26 cellular contexts compared by ENCODE assay signal in genomic region chr15:35466476-35466875, GRCh38.
"Had no signal": no experiment of that assay in that cellular context is flagged by ENCODE, and none has a peak within 500 bp of the region (broad histone marks: within the 10 kb centered on the region; RNA-seq: fewer than 3 reads in every experiment).

No MANE protein-coding gene starts in this region.

- H3K4me1 ChIP-seq: gastroesophageal sphincter, heart left ventricle, left lung, sigmoid colon, stomach, thyroid gland, vagina had no signal

- ATAC-seq: gastroesophageal sphincter; heart left ventricle; left lung; naive thymus-derived CD8-positive, alpha-beta T cell; psoas muscle; right cardiac atrium; stimulated activated effector memory CD8-positive, alpha-beta T cell treated with anti-CD3 and anti-CD28 coated beads, Interleukin-12 subunit alpha, Interleukin-12 subunit beta, amount 100 ng/mL, for 72 hours had no signal

- H3K27me3 ChIP-seq: gastroesophageal sphincter, heart left ventricle, hepatocyte, left lung, ovary, sigmoid colon, stomach, thyroid gland, vagina had no signal

- FAIRE-seq: endothelial cell of umbilical vein had no signal

- H3K4me3 ChIP-seq: coronary artery, gastroesophageal sphincter, heart left ventricle, hepatocyte, left lung, ovary, psoas muscle, sigmoid colon, stomach, thyroid gland, vagina had no signal

- DNase-seq: dermis blood vessel endothelial cell; effector memory CD4-positive, alpha-beta T cell; foreskin fibroblast; heart left ventricle; kidney; left lung; mesenchymal stem cell; naive thymus-derived CD8-positive, alpha-beta T cell; nephron progenitor cell; occipital lobe; ovary; psoas muscle; right cardiac atrium; sigmoid colon; stimulated activated CD4-positive, alpha-beta T cell treated with anti-CD3 and anti-CD28 coated beads, Interleukin-2, amount 100 ng/mL, for 24 hours; stimulated activated CD4-positive, alpha-beta T cell treated with anti-CD3 and anti-CD28 coated beads, Interleukin-4, amount 100 ng/mL, for 24 hours; stimulated activated naive CD4-positive, alpha-beta T cell treated with Interleukin-2 at 50 U/mL for 16 hours; stomach; thyroid gland; trophoblast cell had no signal

- H3K9me3 ChIP-seq: gastroesophageal sphincter, heart left ventricle, left lung, ovary, psoas muscle, sigmoid colon, stomach, thyroid gland, vagina had no signal

- H3K27ac ChIP-seq: coronary artery, gastroesophageal sphincter, heart left ventricle, hepatocyte, left lung, ovary, psoas muscle, sigmoid colon, stomach, thyroid gland, vagina had no signal

- H3K36me3 ChIP-seq: gastroesophageal sphincter, heart left ventricle, left lung, ovary, sigmoid colon, stomach, thyroid gland, vagina had no signal
